In the genomic region with DNA sequence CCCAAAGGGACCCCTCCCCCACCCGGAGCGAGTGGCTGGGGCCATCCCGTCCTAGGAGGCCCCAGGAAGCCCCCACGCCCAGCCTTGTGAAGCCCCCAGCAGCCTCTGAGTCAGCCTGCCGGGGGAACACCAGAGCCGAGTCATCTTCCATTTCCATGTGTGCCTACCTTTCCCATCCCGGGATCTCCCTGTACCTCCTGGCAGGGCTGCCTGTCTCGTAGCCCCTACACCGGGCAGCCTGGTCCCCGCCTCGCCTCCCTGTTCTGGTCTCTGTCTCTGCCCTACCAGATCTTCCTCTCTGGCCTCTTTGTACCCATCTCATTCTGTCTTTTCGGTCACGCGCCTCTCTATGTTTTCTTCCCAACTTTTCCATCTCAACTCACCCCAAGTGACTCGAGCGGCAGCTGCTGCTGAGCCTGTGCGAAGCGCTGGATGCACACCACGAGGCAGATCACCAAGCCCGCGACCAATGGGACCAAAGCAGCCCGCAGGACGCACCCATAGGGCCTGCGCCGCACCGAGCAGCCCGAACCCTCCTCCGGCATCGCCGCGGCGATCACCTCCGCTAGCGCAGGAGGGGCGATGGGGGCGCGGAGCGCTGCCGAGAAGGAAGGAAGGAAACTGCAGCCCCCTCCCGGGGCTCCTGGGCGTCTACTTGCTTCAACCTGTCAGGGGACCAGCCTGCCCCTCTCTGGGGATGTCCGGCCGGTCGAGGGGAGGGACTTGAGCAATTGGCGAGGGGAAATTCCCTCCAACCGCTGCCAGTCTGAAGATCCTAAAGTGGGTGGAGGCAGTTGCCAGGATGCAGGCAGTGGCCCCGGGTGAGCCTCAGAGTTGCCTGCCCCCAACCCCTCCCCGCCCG, we compare ENCODE assay signal across 8 cellular contexts. TPM values are rescaled to one million over a fixed set of nuclear protein-coding genes. Genes with fewer than 3 reads are reported as not detected.
A peak's percentile ranks its signal among the peaks of the same experiment; 100 is the strongest.
DNase-seq lines count a peak whose midpoint lies in the region; FAIRE-seq and TF ChIP-seq lines count a peak whose summit lies in the region.

A gene with protein sequence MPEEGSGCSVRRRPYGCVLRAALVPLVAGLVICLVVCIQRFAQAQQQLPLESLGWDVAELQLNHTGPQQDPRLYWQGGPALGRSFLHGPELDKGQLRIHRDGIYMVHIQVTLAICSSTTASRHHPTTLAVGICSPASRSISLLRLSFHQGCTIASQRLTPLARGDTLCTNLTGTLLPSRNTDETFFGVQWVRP (minus strand): TSS at position 693 of the 862 bp plus-strand sequence. CDS start 148 bp downstream, at position 545.

- no peak for TF ChIP-seq CTCF in GM12875 (IDR thresholded peaks at IDR 0.05; ENCODE audit: borderline replicate concordance, insufficient read depth, low read depth, low read length)
- no peak for TF ChIP-seq CTCF in HEK293 (tag by site-specific recombination; IDR thresholded peaks at IDR 0.05)
- TF ChIP-seq CTCF in keratinocyte (optimal IDR thresholded peaks at IDR 0.05 in 1 of 3, IDR thresholded peaks at IDR 0.05 in 1 of 3, conservative IDR thresholded peaks at IDR 0.05 in 1 of 3; ENCODE audit: extremely low read depth in 1 of 3, insufficient read depth in 2 of 3, low read length in 3 of 3), result no peak

- H3K27ac ChIP-seq in HEK293 (ENCODE audit: extremely low read depth, low read depth, low read length) (no peak within 1 kb of the TSS), keratinocyte (ENCODE audit: control insufficient read depth, insufficient read depth, low read length) (no peak within 1 kb of the TSS)

- H3K9me3 ChIP-seq in HEK293 (ENCODE audit: control insufficient read depth, insufficient read depth, low read depth, low read length) (no peaks in the 10 kb centered on the region), keratinocyte (ENCODE audit: control insufficient read depth, low read depth, low read length) (no peaks in the 10 kb centered on the region)

- peak within 1 kb of the TSS; percentile 86 for H3K4me3 ChIP-seq in GM12875 (ENCODE audit: low read depth, low read length)
- H3K4me3 ChIP-seq in HEK293 (ENCODE audit: low read depth, low read length), result peak within 1 kb of the TSS; percentile 38
- H3K4me3 ChIP-seq in keratinocyte (ENCODE audit: control insufficient read depth in 2 of 3, extremely low read depth in 1 of 3, insufficient read depth in 2 of 3, low read depth in 1 of 3, low read length in 3 of 3), result peak within 1 kb of the TSS; percentile 4 to 44 (median 7)

- no peaks in the 10 kb centered on the region for H3K9me1 ChIP-seq in keratinocyte (ENCODE audit: control insufficient read depth, extremely low read depth, insufficient read depth, low read length)

- peaks cover 56% of the 10 kb centered on the region for H3K27me3 Mint-ChIP-seq in stimulated activated naive CD8-positive, alpha-beta T cell treated with anti-CD3 and anti-CD28 coated beads, Interleukin-15, Interleukin-2, amounts not matched to agents 100 ng/mL and 50 ng/mL, for 24 hours

- FAIRE-seq in keratinocyte (lab: Jason Lieb, UNC), result no peak

- H3K36me3 Mint-ChIP-seq in stimulated activated naive CD8-positive, alpha-beta T cell treated with anti-CD3 and anti-CD28 coated beads, Interleukin-15, Interleukin-2, amounts not matched to agents 100 ng/mL and 50 ng/mL, for 24 hours (ENCODE audit: low read depth), result peaks cover 6% of the 10 kb centered on the region

- peaks cover 82% of the 10 kb centered on the region for H3K4me1 Mint-ChIP-seq in stimulated activated naive CD8-positive, alpha-beta T cell treated with anti-CD3 and anti-CD28 coated beads, Interleukin-15, Interleukin-2, amounts not matched to agents 100 ng/mL and 50 ng/mL, for 24 hours (ENCODE audit: low read depth)

- peak within 1 kb of the TSS; percentile 26 for H2AFZ ChIP-seq in keratinocyte (ENCODE audit: control insufficient read depth, low read length)

- peaks cover 63% of the 10 kb centered on the region for H3K27me3 ChIP-seq in keratinocyte (ENCODE audit: control insufficient read depth, extremely low read depth, insufficient read depth, low read length)

- H3K79me2 ChIP-seq in keratinocyte (ENCODE audit: control insufficient read depth, insufficient read depth, low read length), result no peaks in the 10 kb centered on the region

- H3K4me1 ChIP-seq in HEK293 (ENCODE audit: control insufficient read depth, insufficient read depth, low read length) (peaks cover 3% of the 10 kb centered on the region; the same call in 1 of the 2 replicates), keratinocyte (ENCODE audit: control insufficient read depth, extremely low read depth, insufficient read depth, low read length) (peaks cover 20% of the 10 kb centered on the region)

- no peaks in the 10 kb centered on the region for H4K20me1 ChIP-seq in keratinocyte (ENCODE audit: control insufficient read depth, extremely low read depth, insufficient read depth, low read length)

- H3K4me3 Mint-ChIP-seq in stimulated activated naive CD8-positive, alpha-beta T cell treated with anti-CD3 and anti-CD28 coated beads, Interleukin-15, Interleukin-2, amounts not matched to agents 100 ng/mL and 50 ng/mL, for 24 hours, result peak within 1 kb of the TSS; percentile 90

- H3K4me2 ChIP-seq in keratinocyte (ENCODE audit: control insufficient read depth, extremely low read depth, insufficient read depth, low read depth, low read length), result peak within 1 kb of the TSS; percentile 42

- DNase-seq in NOMO-1 (lab: John Stamatoyannopoulos, UW; ENCODE audit: unreplicated experiment in 2 of 2) (peak; percentile 88 to 89), keratinocyte (ENCODE audit: low read depth, low spot score) (no peak), foreskin melanocyte (no peak), NCI-H1048 (lab: John Stamatoyannopoulos, UW) (no peak)
- DNase-seq in activated effector memory CD4-positive, alpha-beta T cell treated with Interleukin-2 at 50 U/mL for 16 hours, result peak; percentile 31

- dilution Hi-C loops in keratinocyte (cut with MboI; ENCODE audit: extremely low pct_ligation_motif_present, low sequenced_read_pairs), result no loop called here

- no peaks in the 10 kb centered on the region for H3K9me3 Mint-ChIP-seq in stimulated activated naive CD8-positive, alpha-beta T cell treated with anti-CD3 and anti-CD28 coated beads, Interleukin-15, Interleukin-2, amounts not matched to agents 100 ng/mL and 50 ng/mL, for 24 hours

- CTCF ChIA-PET in HEK293 (lab: Yijun Ruan, JAX), result no interaction called here

- POLR2A ChIA-PET in HEK293 (lab: Yijun Ruan, JAX), result no interaction called here

- H3K9ac ChIP-seq in keratinocyte (ENCODE audit: control insufficient read depth, extremely low read depth, insufficient read depth, low read length), result no peak within 1 kb of the TSS

- no peaks in the 10 kb centered on the region for H3K36me3 ChIP-seq in HEK293 (ENCODE audit: control insufficient read depth in 2 of 2, insufficient read depth in 1 of 2, low read length in 2 of 2)
- no peaks in the 10 kb centered on the region for H3K36me3 ChIP-seq in keratinocyte (ENCODE audit: control insufficient read depth in 2 of 2, extremely low read depth in 1 of 2, insufficient read depth in 2 of 2, low read length in 2 of 2)

- peak within 1 kb of the TSS; percentile 83 for H3K27ac Mint-ChIP-seq in stimulated activated naive CD8-positive, alpha-beta T cell treated with anti-CD3 and anti-CD28 coated beads, Interleukin-15, Interleukin-2, amounts not matched to agents 100 ng/mL and 50 ng/mL, for 24 hours

TF ChIP-seq in HEK293, 187 proteins besides CTCF, POLR2A, EP300 and RAD21 (continues in another document):
- TF ChIP-seq, protein P1, sequence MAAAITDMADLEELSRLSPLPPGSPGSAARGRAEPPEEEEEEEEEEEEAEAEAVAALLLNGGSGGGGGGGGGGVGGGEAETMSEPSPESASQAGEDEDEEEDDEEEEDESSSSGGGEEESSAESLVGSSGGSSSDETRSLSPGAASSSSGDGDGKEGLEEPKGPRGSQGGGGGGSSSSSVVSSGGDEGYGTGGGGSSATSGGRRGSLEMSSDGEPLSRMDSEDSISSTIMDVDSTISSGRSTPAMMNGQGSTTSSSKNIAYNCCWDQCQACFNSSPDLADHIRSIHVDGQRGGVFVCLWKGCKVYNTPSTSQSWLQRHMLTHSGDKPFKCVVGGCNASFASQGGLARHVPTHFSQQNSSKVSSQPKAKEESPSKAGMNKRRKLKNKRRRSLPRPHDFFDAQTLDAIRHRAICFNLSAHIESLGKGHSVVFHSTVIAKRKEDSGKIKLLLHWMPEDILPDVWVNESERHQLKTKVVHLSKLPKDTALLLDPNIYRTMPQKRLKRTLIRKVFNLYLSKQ (tag by site-specific recombination; IDR thresholded peaks at IDR 0.05; ENCODE audit: borderline replicate concordance), result no peak
- no peak for TF ChIP-seq ZNF155 (tag by site-specific recombination; IDR thresholded peaks at IDR 0.05)
- TF ChIP-seq, protein P2, sequence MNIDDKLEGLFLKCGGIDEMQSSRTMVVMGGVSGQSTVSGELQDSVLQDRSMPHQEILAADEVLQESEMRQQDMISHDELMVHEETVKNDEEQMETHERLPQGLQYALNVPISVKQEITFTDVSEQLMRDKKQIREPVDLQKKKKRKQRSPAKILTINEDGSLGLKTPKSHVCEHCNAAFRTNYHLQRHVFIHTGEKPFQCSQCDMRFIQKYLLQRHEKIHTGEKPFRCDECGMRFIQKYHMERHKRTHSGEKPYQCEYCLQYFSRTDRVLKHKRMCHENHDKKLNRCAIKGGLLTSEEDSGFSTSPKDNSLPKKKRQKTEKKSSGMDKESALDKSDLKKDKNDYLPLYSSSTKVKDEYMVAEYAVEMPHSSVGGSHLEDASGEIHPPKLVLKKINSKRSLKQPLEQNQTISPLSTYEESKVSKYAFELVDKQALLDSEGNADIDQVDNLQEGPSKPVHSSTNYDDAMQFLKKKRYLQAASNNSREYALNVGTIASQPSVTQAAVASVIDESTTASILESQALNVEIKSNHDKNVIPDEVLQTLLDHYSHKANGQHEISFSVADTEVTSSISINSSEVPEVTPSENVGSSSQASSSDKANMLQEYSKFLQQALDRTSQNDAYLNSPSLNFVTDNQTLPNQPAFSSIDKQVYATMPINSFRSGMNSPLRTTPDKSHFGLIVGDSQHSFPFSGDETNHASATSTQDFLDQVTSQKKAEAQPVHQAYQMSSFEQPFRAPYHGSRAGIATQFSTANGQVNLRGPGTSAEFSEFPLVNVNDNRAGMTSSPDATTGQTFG (tag by site-specific recombination; IDR thresholded peaks at IDR 0.05; ENCODE audit: borderline replicate concordance), result no peak
- no peak for TF ChIP-seq KLF8 (tag by site-specific recombination; IDR thresholded peaks at IDR 0.05)
- TF ChIP-seq ZNF37A (tag by site-specific recombination; IDR thresholded peaks at IDR 0.05), result no peak
- no peak for TF ChIP-seq OVOL3 (tag by site-specific recombination; IDR thresholded peaks at IDR 0.05)
- no peak for TF ChIP-seq ZNF473 (tag by site-specific recombination; IDR thresholded peaks at IDR 0.05)

RNA-seq across cellular contexts. Expression of the gene that starts here (rescaled TPM):
- polyA plus RNA-seq in keratinocyte, result 0.22 to 0.53 TPM (median 0.30 TPM) in 3 replicates
- not detected for polyA plus RNA-seq in keratinocyte (2011; ENCODE audit: low read depth)
- 0.12 and 0.31 TPM in 2 replicates for polyA plus RNA-seq in keratinocyte (2011; cell fraction: cytosol; rRNA removed)
- polyA plus RNA-seq in keratinocyte (2011; cell fraction: nucleus; rRNA removed), result 0.18 and 0.28 TPM in 2 replicates
- polyA plus RNA-seq in keratinocyte (2012; ENCODE audit: low replicate concordance), result 0.20 and 0.34 TPM in 2 replicates
- polyA minus RNA-seq in keratinocyte, result not detected in 3 replicates
- not detected for polyA minus RNA-seq in keratinocyte (2011; cell fraction: cytosol; rRNA and poly(A)+ RNA removed)
- not detected in 2 replicates for polyA minus RNA-seq in keratinocyte (2011; cell fraction: nucleus; rRNA and poly(A)+ RNA removed)

Comparison
In these comparisons a context has a peak if more than half of its experiments do, and no peak if none do; other contexts are left out.
1. H3K4me3 ChIP-seq: peak in every context shown above with its lines; median percentile 86 in GM12875; 38 in HEK293; 7 in keratinocyte.
2. DNase-seq: peak in NOMO-1 (2 of 2) and activated effector memory CD4-positive, alpha-beta T cell treated with Interleukin-2 at 50 U/mL for 16 hours (single experiment); none in keratinocyte (single experiment), foreskin melanocyte (single experiment) and NCI-H1048 (single experiment).